ENCODE assay signal across 26 cellular contexts in genomic region chr1:24237750-24238149, GRCh38.
"Had no signal": no experiment of that assay in that cellular context is flagged by ENCODE, and none has a peak within 500 bp of the region (broad histone marks: within the 10 kb centered on the region; RNA-seq: fewer than 3 reads in every experiment).

No MANE protein-coding gene starts in this region.

- H3K79me2 ChIP-seq: hepatocyte had no signal

- ATAC-seq: gastrocnemius medialis; heart left ventricle; left cardiac atrium; mucosa of descending colon; natural killer cell treated with Interleukin-12 subunit alpha and Interleukin-12 subunit beta and Interleukin-15 and Interleukin-18, amount 100 ng/mL, for 72 hours; pancreas; sciatic nerve; stimulated activated naive CD8-positive, alpha-beta T cell treated with anti-CD3 and anti-CD28 coated beads, Interleukin-15, amount 100 ng/mL, for 72 hours had no signal

- FAIRE-seq: islet of Langerhans, pancreas had no signal

- H3K4me1 ChIP-seq: gastrocnemius medialis, left lung, pancreas, transverse colon, upper lobe of right lung, uterus had no signal

- H2AFZ ChIP-seq: hepatocyte had no signal

- H3K4me3 ChIP-seq: dorsolateral prefrontal cortex, gastrocnemius medialis, heart left ventricle, hepatocyte, left lung, mucosa of descending colon, pancreas, smooth muscle cell, suprapubic skin, transverse colon, upper lobe of right lung, uterus had no signal

- H3K27me3 ChIP-seq: hepatocyte, neutrophil, pancreas, suprapubic skin, transverse colon, upper lobe of right lung, uterus had no signal

- H3K4me2 ChIP-seq: hepatocyte, smooth muscle cell had no signal

- H3K9me3 ChIP-seq: gastrocnemius medialis, heart left ventricle, left lung, mucosa of descending colon, neutrophil, pancreas, suprapubic skin, transverse colon, upper lobe of right lung, uterus had no signal

- H3K27ac ChIP-seq: dorsolateral prefrontal cortex, gastrocnemius medialis, heart left ventricle, hepatocyte, left lung, neutrophil, pancreas, suprapubic skin, transverse colon, upper lobe of right lung had no signal

- H3K36me3 ChIP-seq: gastrocnemius medialis, heart left ventricle, left lung, neutrophil, pancreas, suprapubic skin, transverse colon, upper lobe of right lung, uterus had no signal

- DNase-seq: dorsolateral prefrontal cortex; effector CD4-positive, alpha-beta T cell; gastrocnemius medialis; heart left ventricle; left cardiac atrium; left lung; mesenchymal stem cell; mucosa of descending colon; naive B cell; pancreas; stimulated activated CD4-positive, alpha-beta T cell treated with anti-CD3 and anti-CD28 coated beads, Interleukin-12 subunit alpha, Interleukin-12 subunit beta, amount 100 ng/mL, for 4 hours; stimulated activated CD4-positive, alpha-beta T cell treated with anti-CD3 and anti-CD28 coated beads, Interleukin-1b, Interleukin-23, amount 100 ng/mL, for 48 hours; stimulated activated CD4-positive, alpha-beta T cell treated with anti-CD3 and anti-CD28 coated beads, Interleukin-4, amount 100 ng/mL, for 1 hour; stimulated activated CD8-positive, alpha-beta memory T cell treated with anti-CD3 and anti-CD28 coated beads, Interleukin-4, amount 100 ng/mL, for 48 hours; stimulated activated naive CD4-positive, alpha-beta T cell; stimulated activated naive CD8-positive, alpha-beta T cell treated with anti-CD3 and anti-CD28 coated beads, Interleukin-15, amount 100 ng/mL, for 72 hours; transverse colon; upper lobe of right lung; uterus had no signal
